Comparison of ENCODE assay signal across 8 cellular contexts in the genomic region with DNA sequence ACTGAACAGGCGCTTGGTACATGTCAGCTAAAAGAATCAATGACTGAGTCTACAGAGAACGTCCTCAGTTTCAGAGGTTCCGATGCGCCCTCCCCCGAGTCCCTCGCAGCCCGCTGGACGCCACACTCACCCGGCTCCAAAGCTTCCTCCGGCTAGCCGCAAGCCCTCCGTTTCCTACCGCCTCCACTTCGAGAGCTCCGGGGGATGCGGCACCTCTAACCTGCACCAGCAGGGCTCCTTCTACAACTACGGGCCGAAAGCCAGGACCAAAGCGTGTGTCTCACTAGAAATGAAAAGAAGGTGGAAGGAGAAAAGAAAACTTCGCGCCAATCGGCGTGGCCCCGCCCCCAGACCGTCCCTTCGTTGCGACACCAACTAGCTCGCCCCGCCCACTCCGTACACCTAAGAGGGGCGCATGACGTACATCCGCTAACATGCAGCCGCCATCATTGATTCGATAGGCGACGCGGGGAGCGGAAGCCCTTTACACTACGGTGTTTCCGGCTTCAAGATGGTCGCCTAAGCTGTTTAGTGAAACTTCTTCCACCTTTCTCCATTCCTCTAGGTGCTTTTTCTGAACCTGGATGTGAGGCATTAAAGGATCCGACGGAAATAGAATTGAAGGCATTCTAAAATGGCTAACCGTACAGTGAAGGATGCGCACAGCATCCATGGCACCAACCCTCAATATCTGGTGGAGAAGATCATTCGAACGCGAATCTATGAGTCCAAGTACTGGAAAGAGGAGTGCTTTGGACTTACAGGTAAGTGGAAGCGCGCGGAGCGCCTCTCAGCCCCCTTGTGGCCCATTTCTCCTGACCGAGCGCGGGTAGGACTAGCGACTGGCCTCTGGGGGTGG. TPM values are rescaled to one million over a fixed set of nuclear protein-coding genes. Genes with fewer than 3 reads are reported as not detected.
DNase-seq lines count a peak whose midpoint lies in the region; ATAC-seq and TF ChIP-seq lines count a peak whose summit lies in the region.

Gene ORC1, minus strand, starts transcription at position 308 of the 859 bp plus-strand sequence. CDS start 2,200 bp downstream, outside the sequence.
A gene with protein sequence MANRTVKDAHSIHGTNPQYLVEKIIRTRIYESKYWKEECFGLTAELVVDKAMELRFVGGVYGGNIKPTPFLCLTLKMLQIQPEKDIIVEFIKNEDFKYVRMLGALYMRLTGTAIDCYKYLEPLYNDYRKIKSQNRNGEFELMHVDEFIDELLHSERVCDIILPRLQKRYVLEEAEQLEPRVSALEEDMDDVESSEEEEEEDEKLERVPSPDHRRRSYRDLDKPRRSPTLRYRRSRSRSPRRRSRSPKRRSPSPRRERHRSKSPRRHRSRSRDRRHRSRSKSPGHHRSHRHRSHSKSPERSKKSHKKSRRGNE (plus strand): TSS at position 487 of the 859 bp plus-strand sequence. CDS start 148 bp downstream, at position 635.

- peak within 1 kb of the TSS; percentile 84 to 97 for H3K9ac ChIP-seq in colonic mucosa (ENCODE audit: low read depth in 2 of 2, low read length in 2 of 2)

- peak; percentile 27 to 93 (median 88) for DNase-seq in C1 segment of cervical spinal cord (lab: John Stamatoyannopoulos, UW)
- DNase-seq in NCI-H526 (lab: John Stamatoyannopoulos, UW), result peak; percentile 96 to 99
- DNase-seq in activated CD4-positive, alpha-beta T cell treated with anti-CD3 and anti-CD28 coated beads for 48 hours, result peak; percentile 99
- DNase-seq in colonic mucosa, result peak; percentile 98
- peak; percentile 98 to 100 for DNase-seq in left colon
- DNase-seq in stimulated activated CD4-positive, alpha-beta T cell treated with anti-CD3 and anti-CD28 coated beads, Interleukin-1b, Interleukin-23, amount 100 ng/mL, for 48 hours, result peak; percentile 98

- no peaks in the 10 kb centered on the region for H3K36me3 ChIP-seq in colonic mucosa

- ATAC-seq in GM19324 (IDR thresholded peaks at IDR 0.05; ENCODE audit: low FRiP score, unreplicated experiment), result peak; percentile 90
- ATAC-seq in HG03469 (IDR thresholded peaks at IDR 0.05; ENCODE audit: unreplicated experiment), result peak; percentile 85
- ATAC-seq in left colon, result peak; percentile 93

- no peaks in the 10 kb centered on the region for H3K27me3 ChIP-seq in colonic mucosa

- intact Hi-C loops in colonic mucosa (cut with DNase I) (no loop called here), left colon (cut with DNase I, micrococcal nuclease) (no loop called here)

- H3K27ac ChIP-seq in colonic mucosa, result peak within 1 kb of the TSS; percentile 92

- peaks cover 4% of the 10 kb centered on the region for H3K4me1 ChIP-seq in colonic mucosa

- peak within 1 kb of the TSS; percentile 81 for H3K4me3 ChIP-seq in colonic mucosa

- peak; percentile 31 for TF ChIP-seq CTCF in colonic mucosa (IDR thresholded peaks at IDR 0.05)

- no peaks in the 10 kb centered on the region for H3K9me3 ChIP-seq in colonic mucosa

RNA-seq across cellular contexts. Expression of gene ORC1, which starts in this region (rescaled TPM):
- total RNA-seq in colonic mucosa, result 10 to 100 TPM in 1 of 2 donors, 1 to 10 TPM in 1; 4.9 to 19.6 TPM
- total RNA-seq in left colon, result 1 to 10 TPM; 1.7 to 4.3 TPM

RNA-seq across cellular contexts. Expression of the second gene that starts in this region (rescaled TPM):
- total RNA-seq in colonic mucosa (10 to 100 TPM; 56.7 to 61.4 TPM), left colon (10 to 100 TPM; 45.8 to 50.0 TPM)

Comparison
In these comparisons a context has a peak if more than half of its experiments do, and no peak if none do; other contexts are left out.
1. Peak in every context shown above with its lines: DNase-seq, ATAC-seq, H3K4me3 ChIP-seq and H3K27ac ChIP-seq.